ENCODE assay signal across 1 cellular context in genomic region chr3:186993210-186993782, GRCh38.
TF ChIP-seq lines count a peak whose summit lies in the region.

No MANE protein-coding gene starts in this region.

TF ChIP-seq in K562, 482 proteins besides CTCF, POLR2A, EP300 and RAD21:
- peak; percentile 88; the same call in 1 of the 2 replicates for TF ChIP-seq ZC3H11A (IDR thresholded peaks at IDR 0.05; ENCODE audit: low read depth, low read length)
- TF ChIP-seq RBM39 (optimal IDR thresholded peaks at IDR 0.05; ENCODE audit: low read depth, low read length), result no peak
